13 cellular contexts compared by ENCODE assay signal in the genomic region with DNA sequence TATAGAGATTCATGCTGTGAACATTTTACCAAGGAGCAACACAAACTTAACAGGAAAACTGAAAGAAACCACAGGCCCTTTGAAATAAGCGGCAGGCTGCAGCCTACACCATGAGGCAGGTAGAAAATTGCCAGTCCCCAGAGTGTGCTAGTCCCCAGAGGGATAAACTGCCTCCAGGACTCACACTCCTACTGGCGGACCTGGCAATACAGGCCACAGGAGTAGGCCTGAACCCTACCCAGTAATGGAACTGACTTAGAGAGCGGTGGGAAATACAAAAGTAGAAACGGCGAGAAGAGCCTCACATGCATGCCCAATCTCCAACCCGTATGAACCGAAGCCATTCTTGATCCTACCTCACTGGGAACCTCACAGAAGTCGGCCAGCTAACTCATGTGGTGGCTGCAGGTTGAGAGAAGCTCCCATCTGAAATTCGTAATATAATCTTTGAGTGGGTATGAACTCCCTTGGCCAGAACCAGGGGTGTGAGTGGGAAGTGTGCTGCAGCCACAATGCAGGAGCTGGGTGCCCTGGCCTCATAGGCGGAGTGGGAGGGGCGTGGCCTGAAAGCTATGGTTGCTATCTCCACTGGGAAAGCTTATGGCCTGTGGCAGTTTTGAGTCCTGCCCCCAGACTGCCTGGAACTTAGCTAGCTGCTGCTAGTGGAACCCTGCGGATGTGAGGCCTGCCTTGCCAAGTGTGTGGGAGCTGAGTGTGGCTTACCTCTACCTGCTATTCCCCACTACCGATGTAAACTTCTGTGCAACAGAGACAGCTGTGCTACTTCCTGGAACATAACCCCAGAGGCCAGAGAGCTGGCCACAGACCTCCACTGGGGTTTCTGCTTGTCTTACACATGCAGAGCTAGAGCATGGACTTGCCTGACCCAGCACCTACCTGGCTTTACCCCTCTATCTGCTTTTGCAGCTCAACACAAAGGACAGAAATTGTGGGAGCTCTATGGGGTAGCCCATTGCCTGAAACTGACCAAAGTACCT.
"Had no signal": no experiment of that assay in that cellular context is flagged by ENCODE, and none has a peak within 500 bp of the region (broad histone marks: within the 10 kb centered on the region; RNA-seq: fewer than 3 reads in every experiment).

No MANE protein-coding gene starts in this region.

- H3K4me3 Mint-ChIP-seq: activated naive CD4-positive, alpha-beta T cell treated with anti-CD3 and anti-CD28 coated beads, Interleukin-2, amount 50 U/mL, for 24 hours; brain; stimulated activated naive CD8-positive, alpha-beta T cell treated with anti-CD3 and anti-CD28 coated beads, Interleukin-15, Interleukin-2, amounts not matched to agents 100 ng/mL and 50 ng/mL, for 24 hours; T-helper 1 cell treated with Interleukin-12 subunit alpha and Interleukin-12 subunit beta and Interleukin-4 antibody, amounts not matched to agents 30 μg/mL and 1 μg/mL, for 36 hours had no signal

- H3K4me1 Mint-ChIP-seq: activated naive CD4-positive, alpha-beta T cell treated with anti-CD3 and anti-CD28 coated beads, Interleukin-2, amount 50 U/mL, for 24 hours; brain had no signal

- H3K4me3 ChIP-seq: lung, sigmoid colon, testis had no signal

- H3K9me3 Mint-ChIP-seq: stimulated activated naive CD8-positive, alpha-beta T cell treated with anti-CD3 and anti-CD28 coated beads, Interleukin-15, Interleukin-2, amounts not matched to agents 100 ng/mL and 50 ng/mL, for 24 hours; T-helper 1 cell treated with Interleukin-12 subunit alpha and Interleukin-12 subunit beta and Interleukin-4 antibody, amounts not matched to agents 30 μg/mL and 1 μg/mL, for 36 hours had no signal

- H3K36me3 Mint-ChIP-seq: activated naive CD4-positive, alpha-beta T cell treated with anti-CD3 and anti-CD28 coated beads, Interleukin-2, amount 50 U/mL, for 24 hours; brain had no signal

- H3K27ac Mint-ChIP-seq: activated naive CD4-positive, alpha-beta T cell treated with anti-CD3 and anti-CD28 coated beads, Interleukin-2, amount 50 U/mL, for 24 hours; brain; stimulated activated naive CD8-positive, alpha-beta T cell treated with anti-CD3 and anti-CD28 coated beads, Interleukin-15, Interleukin-2, amounts not matched to agents 100 ng/mL and 50 ng/mL, for 24 hours; T-helper 1 cell treated with Interleukin-12 subunit alpha and Interleukin-12 subunit beta and Interleukin-4 antibody, amounts not matched to agents 30 μg/mL and 1 μg/mL, for 36 hours had no signal

- H3K27me3 Mint-ChIP-seq: brain had no signal

- DNase-seq: activated CD4-positive, alpha-beta T cell treated with anti-CD3 and anti-CD28 coated beads, Interleukin-2, amount 50 U/mL, for 1 hour; activated CD4-positive, CD25-positive, alpha-beta regulatory T cell; amygdala; dermis blood vessel endothelial cell; hypothalamus; sigmoid colon; stimulated activated CD4-positive, alpha-beta T cell treated with anti-CD3 and anti-CD28 coated beads, Interleukin-12 subunit alpha, Interleukin-12 subunit beta, amount 100 ng/mL, for 4 hours; testis had no signal
